Comparison of ENCODE assay signal across 2 cellular contexts in the genomic region with DNA sequence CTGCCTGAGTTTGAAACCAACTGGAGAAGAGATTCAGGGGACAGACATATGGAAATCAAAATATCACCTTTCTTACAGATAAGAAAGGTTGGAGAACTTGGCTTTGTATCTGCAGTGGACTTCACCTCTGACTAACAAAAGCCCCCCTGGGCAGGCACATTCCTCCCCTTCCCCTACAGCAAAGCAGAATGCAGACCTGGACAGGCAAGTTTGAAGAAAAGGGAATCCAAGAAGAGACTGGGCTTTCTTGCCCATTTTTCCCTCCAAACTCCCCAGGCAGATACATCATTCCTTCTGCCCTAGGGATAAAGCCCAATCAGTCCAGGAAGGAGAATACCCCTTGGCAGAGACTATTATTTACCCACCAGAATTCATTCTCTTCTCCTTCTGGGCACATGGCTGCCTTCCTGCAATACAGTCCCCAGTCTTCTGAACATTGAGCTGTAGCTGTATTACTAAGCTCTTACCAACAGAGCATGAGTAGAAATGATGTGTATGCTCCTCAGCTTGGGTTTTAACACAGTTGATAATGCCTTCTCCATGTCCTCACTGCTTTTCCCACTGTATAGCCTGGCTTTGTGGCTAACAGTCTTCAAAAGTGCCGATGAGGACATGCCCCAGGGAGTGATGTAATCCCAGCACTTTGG.
TF ChIP-seq lines count a peak whose summit lies in the region.

No MANE protein-coding gene starts in this region.

TF ChIP-seq in GM23338, 12 proteins besides CTCF, POLR2A, EP300 and RAD21 (continued from another document):
- no peak for TF ChIP-seq ETS1 (IDR thresholded peaks at IDR 0.05)
- TF ChIP-seq CREB1 (CRISPR knock-in tag; IDR thresholded peaks at IDR 0.05; ENCODE audit: low read depth), result no peak
- TF ChIP-seq REST (IDR thresholded peaks at IDR 0.05; ENCODE audit: unreplicated experiment), result no peak
- TF ChIP-seq EZH2phosphoT487 (IDR thresholded peaks at IDR 0.05; ENCODE audit: unreplicated experiment), result no peak
- peak; percentile 97 for TF ChIP-seq ZNF462 (CRISPR knock-in tag; IDR thresholded peaks at IDR 0.05)
- no peak for TF ChIP-seq POLR2AphosphoS5 (IDR thresholded peaks at IDR 0.05; ENCODE audit: low read depth)
- TF ChIP-seq ZNF331 (CRISPR knock-in tag; IDR thresholded peaks at IDR 0.05; ENCODE audit: low read depth), result no peak
- TF ChIP-seq NANOG (IDR thresholded peaks at IDR 0.05; ENCODE audit: borderline replicate concordance), result no peak
TF ChIP-seq in GM23338: peak in this region for 2.

TF ChIP-seq in WTC11, 78 proteins besides CTCF, POLR2A, EP300 and RAD21 (continued from another document):
- TF ChIP-seq ZNF396 (CRISPR knock-in tag; IDR thresholded peaks at IDR 0.05; ENCODE audit: borderline replicate concordance), result no peak
- TF ChIP-seq HMGA2 (CRISPR knock-in tag; IDR thresholded peaks at IDR 0.05), result no peak
- no peak for TF ChIP-seq SOX15 (CRISPR knock-in tag; IDR thresholded peaks at IDR 0.05)
- TF ChIP-seq JAZF1 (CRISPR knock-in tag; IDR thresholded peaks at IDR 0.05), result no peak
- no peak for TF ChIP-seq PRRX2 (CRISPR knock-in tag; IDR thresholded peaks at IDR 0.05)
- TF ChIP-seq RORB (CRISPR knock-in tag; IDR thresholded peaks at IDR 0.05), result no peak
- no peak for TF ChIP-seq ATF6 (CRISPR knock-in tag; IDR thresholded peaks at IDR 0.05)
- no peak for TF ChIP-seq TEAD4 (CRISPR knock-in tag; IDR thresholded peaks at IDR 0.05)
- TF ChIP-seq, protein P1, sequence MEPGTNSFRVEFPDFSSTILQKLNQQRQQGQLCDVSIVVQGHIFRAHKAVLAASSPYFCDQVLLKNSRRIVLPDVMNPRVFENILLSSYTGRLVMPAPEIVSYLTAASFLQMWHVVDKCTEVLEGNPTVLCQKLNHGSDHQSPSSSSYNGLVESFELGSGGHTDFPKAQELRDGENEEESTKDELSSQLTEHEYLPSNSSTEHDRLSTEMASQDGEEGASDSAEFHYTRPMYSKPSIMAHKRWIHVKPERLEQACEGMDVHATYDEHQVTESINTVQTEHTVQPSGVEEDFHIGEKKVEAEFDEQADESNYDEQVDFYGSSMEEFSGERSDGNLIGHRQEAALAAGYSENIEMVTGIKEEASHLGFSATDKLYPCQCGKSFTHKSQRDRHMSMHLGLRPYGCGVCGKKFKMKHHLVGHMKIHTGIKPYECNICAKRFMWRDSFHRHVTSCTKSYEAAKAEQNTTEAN (CRISPR knock-in tag; IDR thresholded peaks at IDR 0.05), result no peak
- TF ChIP-seq OVOL2 (CRISPR knock-in tag; IDR thresholded peaks at IDR 0.05; ENCODE audit: borderline replicate concordance), result no peak
- TF ChIP-seq, protein P2, sequence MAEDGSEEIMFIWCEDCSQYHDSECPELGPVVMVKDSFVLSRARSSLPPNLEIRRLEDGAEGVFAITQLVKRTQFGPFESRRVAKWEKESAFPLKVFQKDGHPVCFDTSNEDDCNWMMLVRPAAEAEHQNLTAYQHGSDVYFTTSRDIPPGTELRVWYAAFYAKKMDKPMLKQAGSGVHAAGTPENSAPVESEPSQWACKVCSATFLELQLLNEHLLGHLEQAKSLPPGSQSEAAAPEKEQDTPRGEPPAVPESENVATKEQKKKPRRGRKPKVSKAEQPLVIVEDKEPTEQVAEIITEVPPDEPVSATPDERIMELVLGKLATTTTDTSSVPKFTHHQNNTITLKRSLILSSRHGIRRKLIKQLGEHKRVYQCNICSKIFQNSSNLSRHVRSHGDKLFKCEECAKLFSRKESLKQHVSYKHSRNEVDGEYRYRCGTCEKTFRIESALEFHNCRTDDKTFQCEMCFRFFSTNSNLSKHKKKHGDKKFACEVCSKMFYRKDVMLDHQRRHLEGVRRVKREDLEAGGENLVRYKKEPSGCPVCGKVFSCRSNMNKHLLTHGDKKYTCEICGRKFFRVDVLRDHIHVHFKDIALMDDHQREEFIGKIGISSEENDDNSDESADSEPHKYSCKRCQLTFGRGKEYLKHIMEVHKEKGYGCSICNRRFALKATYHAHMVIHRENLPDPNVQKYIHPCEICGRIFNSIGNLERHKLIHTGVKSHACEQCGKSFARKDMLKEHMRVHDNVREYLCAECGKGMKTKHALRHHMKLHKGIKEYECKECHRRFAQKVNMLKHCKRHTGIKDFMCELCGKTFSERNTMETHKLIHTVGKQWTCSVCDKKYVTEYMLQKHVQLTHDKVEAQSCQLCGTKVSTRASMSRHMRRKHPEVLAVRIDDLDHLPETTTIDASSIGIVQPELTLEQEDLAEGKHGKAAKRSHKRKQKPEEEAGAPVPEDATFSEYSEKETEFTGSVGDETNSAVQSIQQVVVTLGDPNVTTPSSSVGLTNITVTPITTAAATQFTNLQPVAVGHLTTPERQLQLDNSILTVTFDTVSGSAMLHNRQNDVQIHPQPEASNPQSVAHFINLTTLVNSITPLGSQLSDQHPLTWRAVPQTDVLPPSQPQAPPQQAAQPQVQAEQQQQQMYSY (CRISPR knock-in tag; IDR thresholded peaks at IDR 0.05), result no peak
